1 cellular context compared by ENCODE assay signal in the genomic region with DNA sequence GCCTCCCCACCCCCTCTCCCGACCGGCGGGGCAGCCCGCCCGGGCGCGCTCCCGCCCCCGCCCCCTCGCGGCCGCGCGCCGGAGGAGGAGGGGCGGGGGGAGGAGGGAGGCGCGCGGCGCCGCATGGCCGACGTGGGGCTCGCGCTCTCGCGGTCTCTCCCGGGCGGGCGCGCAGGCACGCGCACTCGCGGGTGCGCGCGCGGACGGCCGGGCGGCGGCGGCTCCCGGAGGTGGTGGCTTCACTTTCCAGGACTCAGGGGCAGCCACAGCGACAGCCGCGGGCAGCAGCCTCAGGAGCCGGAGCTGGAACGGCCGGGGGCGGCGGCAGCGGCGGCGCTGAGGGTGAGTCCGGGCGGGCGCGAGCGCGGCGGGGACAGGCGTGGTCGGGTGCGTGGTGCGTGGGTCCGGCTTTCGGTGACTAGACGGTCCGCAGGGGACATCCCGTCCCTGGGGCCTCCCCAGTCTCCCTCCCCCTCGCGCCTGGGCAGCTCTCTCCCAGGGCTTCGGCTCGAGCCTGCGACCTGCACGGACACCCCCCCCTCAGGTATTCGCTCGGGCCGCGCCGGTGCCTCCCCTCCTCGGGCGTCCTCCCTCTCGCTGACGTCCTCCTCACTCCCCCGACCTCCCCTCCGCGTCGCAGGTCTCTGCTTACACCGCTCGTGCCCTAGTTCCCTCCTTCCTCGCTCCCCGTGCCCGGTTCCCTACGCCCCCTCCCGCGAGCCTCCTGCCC.
TF ChIP-seq lines count a peak whose summit lies in the region.

A gene (plus strand): TSS at position 407 of the 730 bp plus-strand sequence.

TF ChIP-seq in HEK293, 187 proteins besides CTCF, POLR2A, EP300 and RAD21 (continued from another document and continues in another):
- TF ChIP-seq, protein P1, sequence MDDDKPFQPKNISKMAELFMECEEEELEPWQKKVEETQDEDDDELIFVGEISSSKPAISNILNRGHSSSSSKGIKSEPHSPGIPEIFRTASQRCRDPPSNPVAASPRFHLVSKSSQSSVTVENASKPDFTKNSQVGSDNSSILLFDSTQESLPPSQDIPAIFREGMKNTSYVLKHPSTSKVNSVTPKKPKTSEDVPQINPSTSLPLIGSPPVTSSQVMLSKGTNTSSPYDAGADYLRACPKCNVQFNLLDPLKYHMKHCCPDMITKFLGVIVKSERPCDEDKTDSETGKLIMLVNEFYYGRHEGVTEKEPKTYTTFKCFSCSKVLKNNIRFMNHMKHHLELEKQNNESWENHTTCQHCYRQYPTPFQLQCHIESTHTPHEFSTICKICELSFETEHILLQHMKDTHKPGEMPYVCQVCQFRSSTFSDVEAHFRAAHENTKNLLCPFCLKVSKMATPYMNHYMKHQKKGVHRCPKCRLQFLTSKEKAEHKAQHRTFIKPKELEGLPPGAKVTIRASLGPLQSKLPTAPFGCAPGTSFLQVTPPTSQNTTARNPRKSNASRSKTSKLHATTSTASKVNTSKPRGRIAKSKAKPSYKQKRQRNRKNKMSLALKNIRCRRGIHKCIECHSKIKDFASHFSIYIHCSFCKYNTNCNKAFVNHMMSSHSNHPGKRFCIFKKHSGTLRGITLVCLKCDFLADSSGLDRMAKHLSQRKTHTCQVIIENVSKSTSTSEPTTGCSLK (tag by site-specific recombination; IDR thresholded peaks at IDR 0.05) = no peak
- TF ChIP-seq, protein P2, sequence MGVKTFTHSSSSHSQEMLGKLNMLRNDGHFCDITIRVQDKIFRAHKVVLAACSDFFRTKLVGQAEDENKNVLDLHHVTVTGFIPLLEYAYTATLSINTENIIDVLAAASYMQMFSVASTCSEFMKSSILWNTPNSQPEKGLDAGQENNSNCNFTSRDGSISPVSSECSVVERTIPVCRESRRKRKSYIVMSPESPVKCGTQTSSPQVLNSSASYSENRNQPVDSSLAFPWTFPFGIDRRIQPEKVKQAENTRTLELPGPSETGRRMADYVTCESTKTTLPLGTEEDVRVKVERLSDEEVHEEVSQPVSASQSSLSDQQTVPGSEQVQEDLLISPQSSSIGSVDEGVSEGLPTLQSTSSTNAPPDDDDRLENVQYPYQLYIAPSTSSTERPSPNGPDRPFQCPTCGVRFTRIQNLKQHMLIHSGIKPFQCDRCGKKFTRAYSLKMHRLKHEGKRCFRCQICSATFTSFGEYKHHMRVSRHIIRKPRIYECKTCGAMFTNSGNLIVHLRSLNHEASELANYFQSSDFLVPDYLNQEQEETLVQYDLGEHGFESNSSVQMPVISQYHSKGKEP (tag by site-specific recombination; IDR thresholded peaks at IDR 0.05) = no peak
- no peak for TF ChIP-seq ZNF621 (tag by site-specific recombination; IDR thresholded peaks at IDR 0.05)
- TF ChIP-seq, protein P3, sequence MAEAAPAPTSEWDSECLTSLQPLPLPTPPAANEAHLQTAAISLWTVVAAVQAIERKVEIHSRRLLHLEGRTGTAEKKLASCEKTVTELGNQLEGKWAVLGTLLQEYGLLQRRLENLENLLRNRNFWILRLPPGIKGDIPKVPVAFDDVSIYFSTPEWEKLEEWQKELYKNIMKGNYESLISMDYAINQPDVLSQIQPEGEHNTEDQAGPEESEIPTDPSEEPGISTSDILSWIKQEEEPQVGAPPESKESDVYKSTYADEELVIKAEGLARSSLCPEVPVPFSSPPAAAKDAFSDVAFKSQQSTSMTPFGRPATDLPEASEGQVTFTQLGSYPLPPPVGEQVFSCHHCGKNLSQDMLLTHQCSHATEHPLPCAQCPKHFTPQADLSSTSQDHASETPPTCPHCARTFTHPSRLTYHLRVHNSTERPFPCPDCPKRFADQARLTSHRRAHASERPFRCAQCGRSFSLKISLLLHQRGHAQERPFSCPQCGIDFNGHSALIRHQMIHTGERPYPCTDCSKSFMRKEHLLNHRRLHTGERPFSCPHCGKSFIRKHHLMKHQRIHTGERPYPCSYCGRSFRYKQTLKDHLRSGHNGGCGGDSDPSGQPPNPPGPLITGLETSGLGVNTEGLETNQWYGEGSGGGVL (tag by site-specific recombination; IDR thresholded peaks at IDR 0.05) = peak; percentile 97
- TF ChIP-seq ZNF350 (tag by site-specific recombination; IDR thresholded peaks at IDR 0.05) = no peak
- TF ChIP-seq ZFHX2 (tag by site-specific recombination; conservative IDR thresholded peaks at IDR 0.05) = peak; percentile 71
- peak; percentile 48; the same call in 1 of the 2 replicates for TF ChIP-seq ZNF629 (tag by site-specific recombination; IDR thresholded peaks at IDR 0.05)
- TF ChIP-seq, protein P4, sequence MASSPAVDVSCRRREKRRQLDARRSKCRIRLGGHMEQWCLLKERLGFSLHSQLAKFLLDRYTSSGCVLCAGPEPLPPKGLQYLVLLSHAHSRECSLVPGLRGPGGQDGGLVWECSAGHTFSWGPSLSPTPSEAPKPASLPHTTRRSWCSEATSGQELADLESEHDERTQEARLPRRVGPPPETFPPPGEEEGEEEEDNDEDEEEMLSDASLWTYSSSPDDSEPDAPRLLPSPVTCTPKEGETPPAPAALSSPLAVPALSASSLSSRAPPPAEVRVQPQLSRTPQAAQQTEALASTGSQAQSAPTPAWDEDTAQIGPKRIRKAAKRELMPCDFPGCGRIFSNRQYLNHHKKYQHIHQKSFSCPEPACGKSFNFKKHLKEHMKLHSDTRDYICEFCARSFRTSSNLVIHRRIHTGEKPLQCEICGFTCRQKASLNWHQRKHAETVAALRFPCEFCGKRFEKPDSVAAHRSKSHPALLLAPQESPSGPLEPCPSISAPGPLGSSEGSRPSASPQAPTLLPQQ (tag by site-specific recombination; IDR thresholded peaks at IDR 0.05) = 0 out of 2 replicates have a peak, but pooled peaks have one; percentile 28
- TF ChIP-seq SP3 (tag by site-specific recombination; IDR thresholded peaks at IDR 0.05) = peak; percentile 56; the same call in 1 of the 2 replicates
- TF ChIP-seq ZNF138 (tag by site-specific recombination; IDR thresholded peaks at IDR 0.05; ENCODE audit: borderline replicate concordance) = no peak
- TF ChIP-seq ZNF843 (tag by site-specific recombination; IDR thresholded peaks at IDR 0.05) = peak; percentile 48; the same call in 1 of the 2 replicates
- TF ChIP-seq, protein P5, sequence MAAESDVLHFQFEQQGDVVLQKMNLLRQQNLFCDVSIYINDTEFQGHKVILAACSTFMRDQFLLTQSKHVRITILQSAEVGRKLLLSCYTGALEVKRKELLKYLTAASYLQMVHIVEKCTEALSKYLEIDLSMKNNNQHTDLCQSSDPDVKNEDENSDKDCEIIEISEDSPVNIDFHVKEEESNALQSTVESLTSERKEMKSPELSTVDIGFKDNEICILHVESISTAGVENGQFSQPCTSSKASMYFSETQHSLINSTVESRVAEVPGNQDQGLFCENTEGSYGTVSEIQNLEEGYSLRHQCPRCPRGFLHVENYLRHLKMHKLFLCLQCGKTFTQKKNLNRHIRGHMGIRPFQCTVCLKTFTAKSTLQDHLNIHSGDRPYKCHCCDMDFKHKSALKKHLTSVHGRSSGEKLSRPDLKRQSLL (tag by site-specific recombination; IDR thresholded peaks at IDR 0.05) = no peak
- TF ChIP-seq, protein P6, sequence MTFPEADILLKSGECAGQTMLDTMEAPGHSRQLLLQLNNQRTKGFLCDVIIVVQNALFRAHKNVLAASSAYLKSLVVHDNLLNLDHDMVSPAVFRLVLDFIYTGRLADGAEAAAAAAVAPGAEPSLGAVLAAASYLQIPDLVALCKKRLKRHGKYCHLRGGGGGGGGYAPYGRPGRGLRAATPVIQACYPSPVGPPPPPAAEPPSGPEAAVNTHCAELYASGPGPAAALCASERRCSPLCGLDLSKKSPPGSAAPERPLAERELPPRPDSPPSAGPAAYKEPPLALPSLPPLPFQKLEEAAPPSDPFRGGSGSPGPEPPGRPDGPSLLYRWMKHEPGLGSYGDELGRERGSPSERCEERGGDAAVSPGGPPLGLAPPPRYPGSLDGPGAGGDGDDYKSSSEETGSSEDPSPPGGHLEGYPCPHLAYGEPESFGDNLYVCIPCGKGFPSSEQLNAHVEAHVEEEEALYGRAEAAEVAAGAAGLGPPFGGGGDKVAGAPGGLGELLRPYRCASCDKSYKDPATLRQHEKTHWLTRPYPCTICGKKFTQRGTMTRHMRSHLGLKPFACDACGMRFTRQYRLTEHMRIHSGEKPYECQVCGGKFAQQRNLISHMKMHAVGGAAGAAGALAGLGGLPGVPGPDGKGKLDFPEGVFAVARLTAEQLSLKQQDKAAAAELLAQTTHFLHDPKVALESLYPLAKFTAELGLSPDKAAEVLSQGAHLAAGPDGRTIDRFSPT (tag by site-specific recombination; IDR thresholded peaks at IDR 0.05) = peak; percentile 30; the same call in 1 of the 2 replicates
- TF ChIP-seq ZNF239 (tag by site-specific recombination; IDR thresholded peaks at IDR 0.05) = no peak
- no peak for TF ChIP-seq ZNF521 (tag by site-specific recombination; IDR thresholded peaks at IDR 0.05)
- peak; percentile 57; the same call in 1 of the 2 replicates for TF ChIP-seq ZNF561 (tag by site-specific recombination; IDR thresholded peaks at IDR 0.05; ENCODE audit: borderline replicate concordance)
- TF ChIP-seq GLIS2 (tag by site-specific recombination; IDR thresholded peaks at IDR 0.05) = peak; percentile 86
- TF ChIP-seq KLF10 (tag by site-specific recombination; IDR thresholded peaks at IDR 0.05) = peak; percentile 26; the same call in 1 of the 2 replicates
- TF ChIP-seq ZNF37A (tag by site-specific recombination; IDR thresholded peaks at IDR 0.05) = no peak
- TF ChIP-seq ZNF548 (tag by site-specific recombination; IDR thresholded peaks at IDR 0.05) = no peak
- TF ChIP-seq, protein P7, sequence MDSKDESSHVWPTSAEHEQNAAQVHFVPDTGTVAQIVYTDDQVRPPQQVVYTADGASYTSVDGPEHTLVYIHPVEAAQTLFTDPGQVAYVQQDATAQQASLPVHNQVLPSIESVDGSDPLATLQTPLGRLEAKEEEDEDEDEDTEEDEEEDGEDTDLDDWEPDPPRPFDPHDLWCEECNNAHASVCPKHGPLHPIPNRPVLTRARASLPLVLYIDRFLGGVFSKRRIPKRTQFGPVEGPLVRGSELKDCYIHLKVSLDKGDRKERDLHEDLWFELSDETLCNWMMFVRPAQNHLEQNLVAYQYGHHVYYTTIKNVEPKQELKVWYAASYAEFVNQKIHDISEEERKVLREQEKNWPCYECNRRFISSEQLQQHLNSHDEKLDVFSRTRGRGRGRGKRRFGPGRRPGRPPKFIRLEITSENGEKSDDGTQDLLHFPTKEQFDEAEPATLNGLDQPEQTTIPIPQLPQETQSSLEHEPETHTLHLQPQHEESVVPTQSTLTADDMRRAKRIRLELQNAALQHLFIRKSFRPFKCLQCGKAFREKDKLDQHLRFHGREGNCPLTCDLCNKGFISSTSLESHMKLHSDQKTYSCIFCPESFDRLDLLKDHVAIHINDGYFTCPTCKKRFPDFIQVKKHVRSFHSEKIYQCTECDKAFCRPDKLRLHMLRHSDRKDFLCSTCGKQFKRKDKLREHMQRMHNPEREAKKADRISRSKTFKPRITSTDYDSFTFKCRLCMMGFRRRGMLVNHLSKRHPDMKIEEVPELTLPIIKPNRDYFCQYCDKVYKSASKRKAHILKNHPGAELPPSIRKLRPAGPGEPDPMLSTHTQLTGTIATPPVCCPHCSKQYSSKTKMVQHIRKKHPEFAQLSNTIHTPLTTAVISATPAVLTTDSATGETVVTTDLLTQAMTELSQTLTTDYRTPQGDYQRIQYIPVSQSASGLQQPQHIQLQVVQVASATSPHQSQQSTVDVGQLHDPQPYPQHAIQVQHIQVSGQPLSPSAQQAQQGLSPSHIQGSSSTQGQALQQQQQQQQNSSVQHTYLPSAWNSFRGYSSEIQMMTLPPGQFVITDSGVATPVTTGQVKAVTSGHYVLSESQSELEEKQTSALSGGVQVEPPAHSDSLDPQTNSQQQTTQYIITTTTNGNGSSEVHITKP (tag by site-specific recombination; IDR thresholded peaks at IDR 0.05) = peak; percentile 59
- 0 out of 2 replicates have a peak, but pooled peaks have one; percentile 42 for TF ChIP-seq ZNF777 (tag by site-specific recombination; IDR thresholded peaks at IDR 0.05; ENCODE audit: borderline replicate concordance)
- TF ChIP-seq GLIS1 (tag by site-specific recombination; IDR thresholded peaks at IDR 0.05) = peak; percentile 83
- peak; percentile 17; the same call in 1 of the 2 replicates for TF ChIP-seq KLF1 (tag by site-specific recombination; IDR thresholded peaks at IDR 0.05)
- TF ChIP-seq ZXDB (tag by site-specific recombination; IDR thresholded peaks at IDR 0.05) = 0 out of 2 replicates have a peak, but pooled peaks have one; percentile 40
- peak; percentile 28; the same call in 1 of the 2 replicates for TF ChIP-seq SP2 (tag by site-specific recombination; IDR thresholded peaks at IDR 0.05)
- TF ChIP-seq ZNF600 (tag by site-specific recombination; IDR thresholded peaks at IDR 0.05) = peak; percentile 29; the same call in 1 of the 2 replicates
- no peak for TF ChIP-seq ZNF677 (tag by site-specific recombination; IDR thresholded peaks at IDR 0.05)
- peak; percentile 69 for TF ChIP-seq ZBTB48 (tag by site-specific recombination; IDR thresholded peaks at IDR 0.05)
- no peak for TF ChIP-seq ZNF560 (tag by site-specific recombination; IDR thresholded peaks at IDR 0.05; ENCODE audit: borderline replicate concordance)
- TF ChIP-seq, protein P8, sequence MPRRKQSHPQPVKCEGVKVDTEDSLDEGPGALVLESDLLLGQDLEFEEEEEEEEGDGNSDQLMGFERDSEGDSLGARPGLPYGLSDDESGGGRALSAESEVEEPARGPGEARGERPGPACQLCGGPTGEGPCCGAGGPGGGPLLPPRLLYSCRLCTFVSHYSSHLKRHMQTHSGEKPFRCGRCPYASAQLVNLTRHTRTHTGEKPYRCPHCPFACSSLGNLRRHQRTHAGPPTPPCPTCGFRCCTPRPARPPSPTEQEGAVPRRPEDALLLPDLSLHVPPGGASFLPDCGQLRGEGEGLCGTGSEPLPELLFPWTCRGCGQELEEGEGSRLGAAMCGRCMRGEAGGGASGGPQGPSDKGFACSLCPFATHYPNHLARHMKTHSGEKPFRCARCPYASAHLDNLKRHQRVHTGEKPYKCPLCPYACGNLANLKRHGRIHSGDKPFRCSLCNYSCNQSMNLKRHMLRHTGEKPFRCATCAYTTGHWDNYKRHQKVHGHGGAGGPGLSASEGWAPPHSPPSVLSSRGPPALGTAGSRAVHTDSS (tag by site-specific recombination; IDR thresholded peaks at IDR 0.05) = peak; percentile 14; the same call in 1 of the 2 replicates
- TF ChIP-seq ZNF596 (tag by site-specific recombination; IDR thresholded peaks at IDR 0.05) = 0 out of 2 replicates have a peak, but pooled peaks have one; percentile 29
- TF ChIP-seq KLF8 (tag by site-specific recombination; IDR thresholded peaks at IDR 0.05) = peak; percentile 68; the same call in 1 of the 2 replicates
- TF ChIP-seq ZNF664 (tag by site-specific recombination; IDR thresholded peaks at IDR 0.05) = no peak
- TF ChIP-seq ZNF830 (tag by site-specific recombination; IDR thresholded peaks at IDR 0.05; ENCODE audit: low read depth) = no peak
